In genomic region chr2:37365669-37366068, GRCh38 we compare ENCODE assay signal across 2 cellular contexts.
TF ChIP-seq lines count a peak whose summit lies in the region.

No MANE protein-coding gene starts in this region.

TF ChIP-seq in SK-N-SH, 30 proteins besides CTCF, POLR2A, EP300 and RAD21 (continued from another document):
- TF ChIP-seq IRF3 (IDR thresholded peaks at IDR 0.05; ENCODE audit: low read depth, low read length) (no peak), EZH2phosphoT487 (IDR thresholded peaks at IDR 0.05; ENCODE audit: borderline replicate concordance, low read depth) (no peak), PBX3 (IDR thresholded peaks at IDR 0.05) (peak; percentile 46; the same call in 1 of the 2 replicates), JUND (IDR thresholded peaks at IDR 0.05) (no peak), ZBTB33 (IDR thresholded peaks at IDR 0.05; ENCODE audit: borderline replicate concordance, low read depth) (no peak), CHD2 (IDR thresholded peaks at IDR 0.05; ENCODE audit: low read length, partially characterized antibody) (no peak)
TF ChIP-seq in SK-N-SH: peak in this region for 2.

TF ChIP-seq in HCT116, 20 proteins besides CTCF, POLR2A, EP300 and RAD21 (continued from another document):
- no peak for TF ChIP-seq REST (IDR thresholded peaks at IDR 0.05; ENCODE audit: low read depth)
- TF ChIP-seq ZFX (IDR thresholded peaks at IDR 0.05): no peak
